ENCODE assay signal across 23 cellular contexts in genomic region chr1:114648503-114648902, GRCh38. TPM values are rescaled to one million over a fixed set of nuclear protein-coding genes. Genes with fewer than 3 reads are reported as not detected.
A peak's percentile ranks its signal among the peaks of the same experiment; 100 is the strongest.
DNase-seq lines count a peak whose midpoint lies in the region; ATAC-seq, FAIRE-seq and TF ChIP-seq lines count a peak whose summit lies in the region.
"Had no signal": no experiment of that assay in that cellular context is flagged by ENCODE, and none has a peak within 500 bp of the region (broad histone marks: within the 10 kb centered on the region; RNA-seq: fewer than 3 reads in every experiment).

No MANE protein-coding gene starts in this region.

- H3K4me3 ChIP-seq in GM23338 (no peak overlapping the region), upper lobe of right lung (no peak overlapping the region), Caco-2 (ENCODE audit: low read depth, low read length) (no peak overlapping the region)

- H3K27me3 Mint-ChIP-seq in GM23338 (ENCODE audit: insufficient read depth, low read depth, poor library complexity) (peaks cover 2% of the 10 kb centered on the region), chondrocyte (ENCODE audit: low read depth) (no peaks in the 10 kb centered on the region), Caco-2 (ENCODE audit: insufficient read depth, unreplicated experiment) (no peaks in the 10 kb centered on the region)

- H2AFZ ChIP-seq in GM23338, result no peak overlapping the region

- H3K9me2 ChIP-seq in GM23338 (ENCODE audit: insufficient read depth), result no peaks in the 10 kb centered on the region

- H3K27ac ChIP-seq in GM23338 (ENCODE audit: low read depth) (no peak overlapping the region), upper lobe of right lung (no peak overlapping the region)
- H3K27ac ChIP-seq: C4-2B had no signal

- no peaks in the 10 kb centered on the region for H3K79me2 ChIP-seq in GM23338 (replicated peaks; ENCODE audit: insufficient read depth)

- H3K27me3 ChIP-seq in GM23338 (ENCODE audit: insufficient read depth) (no peaks in the 10 kb centered on the region), upper lobe of right lung (no peaks in the 10 kb centered on the region), Caco-2 (replicated peaks; ENCODE audit: control insufficient read depth, insufficient read depth, low read length) (no peaks in the 10 kb centered on the region)

- ATAC-seq in GM23338 (peak; percentile 54; the same call in 2 of the 3 replicates), upper lobe of right lung (no peak)
- ATAC-seq: PC-3 had no signal

- H3K36me3 Mint-ChIP-seq in GM23338 (ENCODE audit: low read depth) (no peaks in the 10 kb centered on the region), chondrocyte (ENCODE audit: low read depth) (peaks cover 3% of the 10 kb centered on the region), Caco-2 (ENCODE audit: insufficient read depth, unreplicated experiment) (no peaks in the 10 kb centered on the region)

- H3K4me1 ChIP-seq in GM23338 (ENCODE audit: insufficient read depth), result no peaks in the 10 kb centered on the region
- H3K4me1 ChIP-seq in upper lobe of right lung, result no peaks in the 10 kb centered on the region
- no peaks in the 10 kb centered on the region for H3K4me1 ChIP-seq in Caco-2

- no TSS peak for BruUV-seq in Caco-2 (replicated peaks; lab: Mats Ljungman, UMichigan)

- no peak overlapping the region for H3K4me3 Mint-ChIP-seq in GM23338
- no peak overlapping the region for H3K4me3 Mint-ChIP-seq in chondrocyte (ENCODE audit: unreplicated experiment)
- no peak overlapping the region for H3K4me3 Mint-ChIP-seq in Caco-2 (ENCODE audit: unreplicated experiment)

- H3K27ac Mint-ChIP-seq in GM23338 (no peak overlapping the region), chondrocyte (ENCODE audit: unreplicated experiment) (no peak overlapping the region), Caco-2 (ENCODE audit: unreplicated experiment) (no peak overlapping the region)

- POLR2A ChIA-PET in Caco-2 (lab: Charles Lee), result no interaction called here

- no peaks in the 10 kb centered on the region for H3F3A ChIP-seq in GM23338 (replicated peaks; ENCODE audit: low read depth)

- no peak for FAIRE-seq in GM19239 (lab: Jason Lieb, UNC)

- H3K36me3 ChIP-seq in GM23338 (ENCODE audit: insufficient read depth) (no peaks in the 10 kb centered on the region), upper lobe of right lung (no peaks in the 10 kb centered on the region), Caco-2 (ENCODE audit: control insufficient read depth, insufficient read depth, low read length) (no peaks in the 10 kb centered on the region)

- no peaks in the 10 kb centered on the region for H4K20me1 ChIP-seq in GM23338 (replicated peaks; ENCODE audit: insufficient read depth)

- H3K4me1 Mint-ChIP-seq in GM23338 (no peaks in the 10 kb centered on the region), chondrocyte (ENCODE audit: low read depth) (no peaks in the 10 kb centered on the region), Caco-2 (ENCODE audit: low read depth, unreplicated experiment) (no peaks in the 10 kb centered on the region)

- DNase-seq in GM23338 (ENCODE audit: low spot score) (peak; percentile 26), M059J (ENCODE audit: low read depth) (peak; percentile 9), chondrocyte (ENCODE audit: low spot score) (no peak), iPS-NIHi7 (ENCODE audit: extremely low spot score) (peak; percentile 15), GM19239 (ENCODE audit: insufficient read length, low spot score) (no peak), upper lobe of right lung (no peak), Caco-2 (no peak)
- DNase-seq: ACHN, AML-193, DMS 273 treated with DMSO at 0.1 percent for 48 hours, DND-41, GDM1, KBM-7, NCI-H1092, NCI-H146, NCI-H2081, NCI-H446 treated with DMSO at 0.1 percent for 48 hours, NCI-H69, PC-3, RPMI8226, SHP77 treated with DMSO at 0.1 percent for 48 hours, T-helper 1 cell had no signal

- H3K9me3 Mint-ChIP-seq in GM23338 (no peaks in the 10 kb centered on the region), chondrocyte (ENCODE audit: low read depth) (no peaks in the 10 kb centered on the region), Caco-2 (ENCODE audit: unreplicated experiment) (no peaks in the 10 kb centered on the region)

- intact Hi-C loops in upper lobe of right lung (cut with DNase I), result no loop called here
- intact Hi-C loops in Caco-2 (cut with micrococcal nuclease; ENCODE audit: unreplicated experiment), result no loop called here

- TF ChIP-seq CTCF in GM23338 (conservative IDR thresholded peaks at IDR 0.05; ENCODE audit: low read depth in 2 of 2) (peak; percentile 17 to 20; a peak in 3 of 4 replicates), chondrocyte (IDR thresholded peaks at IDR 0.05) (peak; percentile 21), upper lobe of right lung (IDR thresholded peaks at IDR 0.05) (no peak), Caco-2 (IDR thresholded peaks at IDR 0.05; ENCODE audit: insufficient read depth in 1 of 2, low read depth in 1 of 2, low read length in 1 of 2, severe bottlenecking in 1 of 2, unreplicated experiment in 1 of 2) (no peak)

- H3K9me3 ChIP-seq in upper lobe of right lung (no peaks in the 10 kb centered on the region), Caco-2 (no peaks in the 10 kb centered on the region)

- H3K4me2 ChIP-seq in GM23338, result no peak overlapping the region

- CTCF ChIA-PET in Caco-2 (lab: Charles Lee), result no interaction called here

TF ChIP-seq in GM23338, 12 proteins besides CTCF, POLR2A, EP300 and RAD21 (continues in another document):
- TF ChIP-seq ZNF331 (CRISPR knock-in tag; IDR thresholded peaks at IDR 0.05; ENCODE audit: low read depth) (no peak), REST (IDR thresholded peaks at IDR 0.05; ENCODE audit: unreplicated experiment) (no peak)

RNA-seq across cellular contexts. Expression of gene DENND2C, which starts 21.3 kb away (rescaled TPM):
- 2.9 and 4.1 TPM in 2 replicates for total RNA-seq in GM23338 (2014; rRNA removed; shearing (Covaris generic))
- 4.9 and 7.0 TPM in 2 replicates for polyA plus RNA-seq in GM23338 (2016; fragmentation: Nextera tagmentation; extraction: Ambion mirVana)
- total RNA-seq in M059J (2014; rRNA removed; shearing (Covaris generic)), result 0.39 and 0.84 TPM in 2 replicates
- total RNA-seq in chondrocyte (3.0 to 3.8 TPM (median 3.3 TPM) in 3 replicates), upper lobe of right lung (2.3 TPM), Caco-2 (2022) (1.1 TPM in 2 replicates)

RNA-seq across cellular contexts. Expression of gene AMPD1, which starts 46.8 kb away (rescaled TPM):
- not detected in 2 replicates for total RNA-seq in GM23338 (2014; rRNA removed; shearing (Covaris generic))
- polyA plus RNA-seq in GM23338 (2016; fragmentation: Nextera tagmentation; extraction: Ambion mirVana), result 0.27 TPM in 1 of 2 replicates, not detected in the other
- not detected in 2 replicates for total RNA-seq in M059J (2014; rRNA removed; shearing (Covaris generic))
- total RNA-seq in chondrocyte (not detected in 3 replicates), upper lobe of right lung (not detected), Caco-2 (2022) (not detected in 2 replicates)
- total RNA-seq: PC-3 had no signal

Comparison
In these comparisons a context has a peak if more than half of its experiments do, and no peak if none do; other contexts are left out.
1. DNase-seq: peak in GM23338 (single experiment), M059J (single experiment) and iPS-NIHi7 (single experiment); none in chondrocyte (single experiment), GM19239 (single experiment), upper lobe of right lung (single experiment) and Caco-2 (0 of 2).
2. CTCF ChIP-seq: peak in GM23338 (2 of 2) and chondrocyte (single experiment); none in upper lobe of right lung (single experiment) and Caco-2 (0 of 2).